7 cellular contexts compared by ENCODE assay signal in genomic region chr9:126228779-126229444, GRCh38.
A peak's percentile ranks its signal among the peaks of the same experiment; 100 is the strongest.
DNase-seq lines count a peak whose midpoint lies in the region; ATAC-seq and TF ChIP-seq lines count a peak whose summit lies in the region.

No MANE protein-coding gene starts in this region.

- H3K4me3 ChIP-seq in esophagus squamous epithelium = no peak overlapping the region

- H3K4me3 Mint-ChIP-seq in natural killer cell = no peak overlapping the region
- H3K4me3 Mint-ChIP-seq in stimulated activated effector memory CD8-positive, alpha-beta T cell treated with anti-CD3 and anti-CD28 coated beads, Interleukin-12 subunit alpha, Interleukin-12 subunit beta, amount 100 ng/mL, for 72 hours = no peak overlapping the region

- peaks cover 0 to 65% (median 0%) of the 10 kb centered on the region in 4 donors for H3K27me3 ChIP-seq in esophagus squamous epithelium

- H3K36me3 Mint-ChIP-seq in natural killer cell = no peaks in the 10 kb centered on the region
- no peaks in the 10 kb centered on the region for H3K36me3 Mint-ChIP-seq in stimulated activated effector memory CD8-positive, alpha-beta T cell treated with anti-CD3 and anti-CD28 coated beads, Interleukin-12 subunit alpha, Interleukin-12 subunit beta, amount 100 ng/mL, for 72 hours

- WGBS in esophagus squamous epithelium, 2 donors = 43 to 48% methylated on average over 3 to 7 of the region's 19 CpGs

- TF ChIP-seq CTCF in GM12872 (IDR thresholded peaks at IDR 0.05; ENCODE audit: insufficient read depth, low read depth, low read length) (peak; percentile 97), esophagus squamous epithelium (IDR thresholded peaks at IDR 0.05) (peak; percentile 73 to 92 (median 88)), natural killer cell (IDR thresholded peaks at IDR 0.05) (peak; percentile 84)

- no peaks in the 10 kb centered on the region for H3K36me3 ChIP-seq in esophagus squamous epithelium

- H3K4me1 Mint-ChIP-seq in natural killer cell = peaks cover 0 to 5% of the 10 kb centered on the region in 2 donors
- H3K4me1 Mint-ChIP-seq in stimulated activated effector memory CD8-positive, alpha-beta T cell treated with anti-CD3 and anti-CD28 coated beads, Interleukin-12 subunit alpha, Interleukin-12 subunit beta, amount 100 ng/mL, for 72 hours = peaks cover 8% of the 10 kb centered on the region

- no peaks in the 10 kb centered on the region for H3K9me3 Mint-ChIP-seq in natural killer cell
- no peaks in the 10 kb centered on the region for H3K9me3 Mint-ChIP-seq in stimulated activated effector memory CD8-positive, alpha-beta T cell treated with anti-CD3 and anti-CD28 coated beads, Interleukin-12 subunit alpha, Interleukin-12 subunit beta, amount 100 ng/mL, for 72 hours

- no peak overlapping the region for H3K27ac ChIP-seq in esophagus squamous epithelium

- ATAC-seq in HG03565 (IDR thresholded peaks at IDR 0.05; ENCODE audit: unreplicated experiment) (peak; percentile 57), natural killer cell (peak; percentile 82 to 97 (median 86))
- peak; percentile 82 for ATAC-seq in stimulated activated effector memory CD8-positive, alpha-beta T cell treated with anti-CD3 and anti-CD28 coated beads, Interleukin-12 subunit alpha, Interleukin-12 subunit beta, amount 100 ng/mL, for 72 hours

- peaks cover 0 to 4% (median 0%) of the 10 kb centered on the region in 3 donors for H3K4me1 ChIP-seq in esophagus squamous epithelium

- peaks cover 15 to 32% of the 10 kb centered on the region in 2 donors for H3K27me3 Mint-ChIP-seq in natural killer cell (ENCODE audit: low read depth in 2 of 2)

- intact Hi-C loops in esophagus squamous epithelium (cut with DNase I) = loop anchor here (5.0 kb wide), 1 partner anchor 822 kb away; no protein-coding TSS in a partner anchor
- intact Hi-C loops in natural killer cell (cut with micrococcal nuclease) = loop anchor here (1.0 to 5.0 kb wide), 3 partner anchors 263 to 821 kb away; no protein-coding TSS in a partner anchor

- DNase-seq in NOMO-1 treated with dmso at 0.1 percent for 144 hours (lab: John Stamatoyannopoulos, UW; ENCODE audit: unreplicated experiment) = peak; percentile 33
- DNase-seq in activated T-cell treated with anti-CD3 and anti-CD28 coated beads for 1 hour (ENCODE audit: low read depth) = peak; percentile 50
- DNase-seq in esophagus squamous epithelium (lab: John Stamatoyannopoulos, UW) = no peak
- peak; percentile 48 for DNase-seq in natural killer cell
- DNase-seq in stimulated activated effector memory CD8-positive, alpha-beta T cell treated with anti-CD3 and anti-CD28 coated beads, Interleukin-12 subunit alpha, Interleukin-12 subunit beta, amount 100 ng/mL, for 72 hours (ENCODE audit: low spot score in 2 of 2) = peak; percentile 43 to 83

- no peak for TF ChIP-seq POLR2A in esophagus squamous epithelium (IDR thresholded peaks at IDR 0.05)

- H3K9me3 ChIP-seq in esophagus squamous epithelium = no peaks in the 10 kb centered on the region

- H3K27ac Mint-ChIP-seq in natural killer cell = no peak overlapping the region
- H3K27ac Mint-ChIP-seq in stimulated activated effector memory CD8-positive, alpha-beta T cell treated with anti-CD3 and anti-CD28 coated beads, Interleukin-12 subunit alpha, Interleukin-12 subunit beta, amount 100 ng/mL, for 72 hours = no peak overlapping the region
